17 cellular contexts compared by ENCODE assay signal in genomic region chr1:183769956-183770815, GRCh38. TPM values are rescaled to one million over a fixed set of nuclear protein-coding genes. Genes with fewer than 3 reads are reported as not detected.
DNase-seq lines count a peak whose midpoint lies in the region; ATAC-seq, FAIRE-seq and TF ChIP-seq lines count a peak whose summit lies in the region.
"Had no signal": no experiment of that assay in that cellular context is flagged by ENCODE, and none has a peak within 500 bp of the region (broad histone marks: within the 10 kb centered on the region; RNA-seq: fewer than 3 reads in every experiment).

No MANE protein-coding gene starts in this region.

- H3K27ac ChIP-seq in HepG2 (ENCODE audit: extremely low read length, insufficient read depth, low read length) (no peak overlapping the region), right lobe of liver (no peak overlapping the region)
- H3K27ac ChIP-seq: A549, C4-2B had no signal

- TF ChIP-seq RAD21 in HepG2 (CRISPR knock-in tag; IDR thresholded peaks at IDR 0.05), result no peak

- TF ChIP-seq CTCF in HepG2 (CRISPR knock-in tag; IDR thresholded peaks at IDR 0.05) (no peak), right lobe of liver (IDR thresholded peaks at IDR 0.05) (no peak), bronchial epithelial cell (IDR thresholded peaks at IDR 0.05; ENCODE audit: insufficient read depth, low read length, severe bottlenecking) (no peak), GM13977 (IDR thresholded peaks at IDR 0.05; ENCODE audit: extremely low read depth, insufficient read depth, missing control alignments) (no peak)

- in situ Hi-C loops in HepG2 (cut with HindIII; ENCODE audit: extremely low pct_ligation_motif_present, low pct_unique_long_range_greater_than_20kb), result no loop called here
- in situ Hi-C loops in GM13977 (cut with MboI; ENCODE audit: low pct_unique_long_range_greater_than_20kb, low sequenced_read_pairs, unreplicated experiment), result no loop called here

- FAIRE-seq in HepG2 (lab: Jason Lieb, UNC) (no peak), bronchial epithelial cell (lab: Jason Lieb, UNC) (no peak)
- FAIRE-seq: A549 had no signal

- peaks cover 23 to 25% of the 10 kb centered on the region in 2 donors for H3K9me3 Mint-ChIP-seq in stimulated activated naive B cell treated with anti-CD40 and anti-IgM and Interleukin-4, amounts not matched to agents 10 μg/mL and 1 μg/mL and 100 μg/mL, for 72 hours

- DNase-seq in HepG2 (ENCODE audit: low spot score) (no peak), right lobe of liver (no peak), NAMALWA (ENCODE audit: low spot score) (peak; percentile 26), bronchial epithelial cell (ENCODE audit: low read depth) (peak; percentile 53), GM13977 (ENCODE audit: low spot score) (no peak), hepatic stellate cell (ENCODE audit: low spot score) (no peak)
- DNase-seq in stimulated activated naive B cell treated with anti-CD40 and anti-IgM and Interleukin-4, amounts not matched to agents 10 μg/mL and 1 μg/mL and 100 μg/mL, for 72 hours, result peak; percentile 6
- no peak for DNase-seq in stimulated activated naive CD4-positive, alpha-beta T cell (lab: John Stamatoyannopoulos, UW)
- DNase-seq: DND-41; NCI-H1417 treated with DMSO at 0.1 percent for 48 hours; NCI-H1930; NCI-H748 treated with DMSO at 0.1 percent for 48 hours; NK-92 treated with Interleukin-12 subunit alpha and Interleukin-12 subunit beta, amount 100 ng/mL, for 24 hours; PC-3 had no signal

- intact Hi-C loops in HepG2 (cut with micrococcal nuclease; ENCODE audit: unreplicated experiment), result no loop called here
- intact Hi-C loops in right lobe of liver (cut with DNase I), result no loop called here

- H3K4me3 Mint-ChIP-seq in stimulated activated naive B cell treated with anti-CD40 and anti-IgM and Interleukin-4, amounts not matched to agents 10 μg/mL and 1 μg/mL and 100 μg/mL, for 72 hours, result no peak overlapping the region
- H3K4me3 Mint-ChIP-seq: GM23338 had no signal

- no peak overlapping the region for H3K4me2 ChIP-seq in HepG2 (ENCODE audit: low read depth, low read length)
- H3K4me2 ChIP-seq: A549, GM23338 had no signal

- POLR2A ChIA-PET in HepG2 (lab: Yijun Ruan, JAX), result no interaction called here

- H3K4me3 ChIP-seq in HepG2 (replicated peaks in 1 of 3; ENCODE audit: insufficient read depth in 1 of 3, low read depth in 2 of 3, low read length in 3 of 3) (no peak overlapping the region), right lobe of liver (no peak overlapping the region), bronchial epithelial cell (ENCODE audit: low read depth, low read length) (no peak overlapping the region)
- H3K4me3 ChIP-seq: A549, GM23338 had no signal

- ATAC-seq in HepG2, result no peak
- ATAC-seq in right lobe of liver, result no peak
- ATAC-seq in stimulated activated naive B cell treated with anti-CD40 and anti-IgM and Interleukin-4, amounts not matched to agents 10 μg/mL and 1 μg/mL and 100 μg/mL, for 72 hours (replicated peaks), result peak; percentile 67 to 72
- ATAC-seq: A549, GM23338, PC-3 had no signal

- no peak for TF ChIP-seq POLR2A in HepG2 (IDR thresholded peaks at IDR 0.05; ENCODE audit: insufficient read depth in 1 of 2, low read depth in 2 of 2, low read length in 2 of 2)
- no peak for TF ChIP-seq POLR2A in right lobe of liver (IDR thresholded peaks at IDR 0.05)

- H3K4me1 ChIP-seq in HepG2 (ENCODE audit: insufficient read depth, low read length) (no peaks in the 10 kb centered on the region), right lobe of liver (no peaks in the 10 kb centered on the region)
- H3K4me1 ChIP-seq: A549 had no signal

- H3K36me3 Mint-ChIP-seq in stimulated activated naive B cell treated with anti-CD40 and anti-IgM and Interleukin-4, amounts not matched to agents 10 μg/mL and 1 μg/mL and 100 μg/mL, for 72 hours, result peaks cover 21 to 23% of the 10 kb centered on the region in 2 donors

- no peaks in the 10 kb centered on the region for H3K27me3 Mint-ChIP-seq in stimulated activated naive B cell treated with anti-CD40 and anti-IgM and Interleukin-4, amounts not matched to agents 10 μg/mL and 1 μg/mL and 100 μg/mL, for 72 hours

- no peaks in the 10 kb centered on the region for H4K20me1 ChIP-seq in HepG2 (ENCODE audit: insufficient read depth, low read length)

- no peaks in the 10 kb centered on the region; a peak in 1 of 5 replicates for H3K36me3 ChIP-seq in HepG2 (replicated peaks in 1 of 2; ENCODE audit: control insufficient read depth in 1 of 2, insufficient read depth in 2 of 2, low read length in 2 of 2)
- no peaks in the 10 kb centered on the region for H3K36me3 ChIP-seq in right lobe of liver
- no peaks in the 10 kb centered on the region for H3K36me3 ChIP-seq in bronchial epithelial cell (ENCODE audit: control insufficient read depth, insufficient read depth, low read length)

- peaks cover 8 to 19% of the 10 kb centered on the region in 2 donors for H3K4me1 Mint-ChIP-seq in stimulated activated naive B cell treated with anti-CD40 and anti-IgM and Interleukin-4, amounts not matched to agents 10 μg/mL and 1 μg/mL and 100 μg/mL, for 72 hours
- H3K4me1 Mint-ChIP-seq: GM23338 had no signal

- H3K27ac Mint-ChIP-seq in stimulated activated naive B cell treated with anti-CD40 and anti-IgM and Interleukin-4, amounts not matched to agents 10 μg/mL and 1 μg/mL and 100 μg/mL, for 72 hours, result peak overlapping the region; percentile 90
- H3K27ac Mint-ChIP-seq: GM23338 had no signal

- no peak for TF ChIP-seq EP300 in HepG2 (IDR thresholded peaks at IDR 0.05; ENCODE audit: low read depth in 2 of 2, low read length in 2 of 2)
- no peak for TF ChIP-seq EP300 in HepG2 (CRISPR knock-in tag; IDR thresholded peaks at IDR 0.05; ENCODE audit: borderline replicate concordance)

- H2AFZ ChIP-seq in HepG2 (ENCODE audit: low read length), result no peak overlapping the region
- H2AFZ ChIP-seq: GM23338 had no signal

- no peaks in the 10 kb centered on the region for H3K79me2 ChIP-seq in HepG2 (ENCODE audit: insufficient read depth, low read length)

- H3K9me3 ChIP-seq in HepG2 (ENCODE audit: low read length), result peaks cover 14% of the 10 kb centered on the region; the same call in 1 of the 2 replicates
- no peaks in the 10 kb centered on the region for H3K9me3 ChIP-seq in right lobe of liver

- H3K9ac ChIP-seq in HepG2 (ENCODE audit: insufficient read depth, low read depth, low read length), result no peak overlapping the region

- H3K27me3 ChIP-seq in HepG2 (ENCODE audit: control insufficient read depth in 1 of 2, insufficient read depth in 2 of 2, low read length in 2 of 2) (no peaks in the 10 kb centered on the region), right lobe of liver (no peaks in the 10 kb centered on the region), bronchial epithelial cell (ENCODE audit: control insufficient read depth, insufficient read depth, low read length) (no peaks in the 10 kb centered on the region)

- no TSS peak for BruUV-seq in HepG2 (replicated peaks; lab: Mats Ljungman, UMichigan)

- CTCF ChIA-PET in HepG2 (lab: Yijun Ruan, JAX; ENCODE audit: low intra/inter-chr PET ratio, low total read pairs), result no interaction called here

- WGBS in HepG2 (ENCODE audit: low lambda C conversion rate), result 82% methylated on average over 5 of the region's 5 CpGs
- WGBS in right lobe of liver (ENCODE audit: insufficient coverage, low coverage, low lambda C conversion rate, missing lambda C conversion rate), result 64% methylated on average over 5 of the region's 5 CpGs

TF ChIP-seq in HepG2, 621 proteins besides CTCF, POLR2A, EP300 and RAD21 (continues in another document):
- TF ChIP-seq ZNF124 (CRISPR knock-in tag; IDR thresholded peaks at IDR 0.05) (peak; percentile 90; the same call in 1 of the 2 replicates), ZNF441 (CRISPR knock-in tag; IDR thresholded peaks at IDR 0.05; ENCODE audit: borderline replicate concordance) (peak; percentile 94), ZNF501 (CRISPR knock-in tag; IDR thresholded peaks at IDR 0.05) (no peak)

RNA-seq across cellular contexts. Expression of gene RGL1, which starts 34.7 kb away (rescaled TPM):
- total RNA-seq in HepG2 (2016; rRNA removed; fragmentation: Illumina TruSeq; extraction: Trizol) (4.7 and 5.7 TPM in 2 replicates), right lobe of liver (10 to 100 TPM in 1 of 6 experiments, 1 to 10 TPM in 5; 5.5 to 13.1 (median 6.9) TPM), bronchial epithelial cell (0.26 and 0.64 TPM in 2 replicates)
- 0.81 and 1.1 TPM in 2 replicates for total RNA-seq in HepG2 (2016; cell fraction: cytosol; rRNA removed; fragmentation: Illumina TruSeq; extraction: Trizol; ENCODE audit: low read depth)
- 4.3 and 5.7 TPM in 2 replicates for total RNA-seq in HepG2 (2016; cell fraction: insoluble cytoplasmic fraction; rRNA removed; fragmentation: Illumina TruSeq; extraction: Trizol)
- total RNA-seq in HepG2 (2016; cell fraction: membrane; rRNA removed; fragmentation: Illumina TruSeq; extraction: Trizol), result 2.6 and 2.8 TPM in 2 replicates
- total RNA-seq in HepG2 (2016; cell fraction: nucleus; rRNA removed; fragmentation: Illumina TruSeq; extraction: Trizol), result 5.2 and 5.9 TPM in 2 replicates
- polyA plus RNA-seq in HepG2 (2011; rRNA removed), result 3.4 and 3.5 TPM in 2 replicates
- 2.4 and 3.1 TPM in 2 replicates for polyA plus RNA-seq in HepG2 (2011; cell fraction: cytosol; rRNA removed)
- polyA plus RNA-seq in HepG2 (2011; cell fraction: nucleus; rRNA removed), result 2.7 and 2.8 TPM in 2 replicates
- 1.8 and 1.9 TPM in 2 replicates for polyA plus RNA-seq in HepG2 (2012)
- polyA plus RNA-seq in HepG2 (2016; cell fraction: cytosol; fragmentation: Illumina TruSeq; extraction: Trizol; ENCODE audit: low read depth), result 0.16 and 0.20 TPM in 2 replicates
- 5.0 and 5.2 TPM in 2 replicates for polyA plus RNA-seq in HepG2 (2016; cell fraction: insoluble cytoplasmic fraction; fragmentation: Illumina TruSeq; extraction: Trizol; ENCODE audit: low read depth)
- 1.2 and 1.3 TPM in 2 replicates for polyA plus RNA-seq in HepG2 (2016; cell fraction: membrane; fragmentation: Illumina TruSeq; extraction: Trizol; ENCODE audit: low read depth)
- 5.2 and 5.4 TPM in 2 replicates for polyA plus RNA-seq in HepG2 (2016; cell fraction: nucleus; fragmentation: Illumina TruSeq; extraction: Trizol; ENCODE audit: insufficient read depth, low read depth)
- polyA minus RNA-seq in HepG2 (2011; rRNA and poly(A)+ RNA removed; ENCODE audit: low replicate concordance), result 1.8 and 3.3 TPM in 2 replicates
- 2.6 and 3.0 TPM in 2 replicates for polyA minus RNA-seq in HepG2 (2011; cell fraction: cytosol; rRNA and poly(A)+ RNA removed)
- polyA minus RNA-seq in HepG2 (2011; cell fraction: nucleus; rRNA and poly(A)+ RNA removed), result 6.7 and 7.7 TPM in 2 replicates

Comparison
In these comparisons a context has a peak if more than half of its experiments do, and no peak if none do; other contexts are left out.
1. ATAC-seq: peak in stimulated activated naive B cell treated with anti-CD40 and anti-IgM and Interleukin-4, amounts not matched to agents 10 μg/mL and 1 μg/mL and 100 μg/mL, for 72 hours (2 of 2); none in HepG2 (single experiment) and right lobe of liver (0 of 4).
2. DNase-seq: peak in NAMALWA (single experiment), bronchial epithelial cell (single experiment) and stimulated activated naive B cell treated with anti-CD40 and anti-IgM and Interleukin-4, amounts not matched to agents 10 μg/mL and 1 μg/mL and 100 μg/mL, for 72 hours (single experiment); none in HepG2 (single experiment), right lobe of liver (0 of 3), GM13977 (single experiment), stimulated activated naive CD4-positive, alpha-beta T cell (0 of 6) and hepatic stellate cell (single experiment).